In the genomic region with DNA sequence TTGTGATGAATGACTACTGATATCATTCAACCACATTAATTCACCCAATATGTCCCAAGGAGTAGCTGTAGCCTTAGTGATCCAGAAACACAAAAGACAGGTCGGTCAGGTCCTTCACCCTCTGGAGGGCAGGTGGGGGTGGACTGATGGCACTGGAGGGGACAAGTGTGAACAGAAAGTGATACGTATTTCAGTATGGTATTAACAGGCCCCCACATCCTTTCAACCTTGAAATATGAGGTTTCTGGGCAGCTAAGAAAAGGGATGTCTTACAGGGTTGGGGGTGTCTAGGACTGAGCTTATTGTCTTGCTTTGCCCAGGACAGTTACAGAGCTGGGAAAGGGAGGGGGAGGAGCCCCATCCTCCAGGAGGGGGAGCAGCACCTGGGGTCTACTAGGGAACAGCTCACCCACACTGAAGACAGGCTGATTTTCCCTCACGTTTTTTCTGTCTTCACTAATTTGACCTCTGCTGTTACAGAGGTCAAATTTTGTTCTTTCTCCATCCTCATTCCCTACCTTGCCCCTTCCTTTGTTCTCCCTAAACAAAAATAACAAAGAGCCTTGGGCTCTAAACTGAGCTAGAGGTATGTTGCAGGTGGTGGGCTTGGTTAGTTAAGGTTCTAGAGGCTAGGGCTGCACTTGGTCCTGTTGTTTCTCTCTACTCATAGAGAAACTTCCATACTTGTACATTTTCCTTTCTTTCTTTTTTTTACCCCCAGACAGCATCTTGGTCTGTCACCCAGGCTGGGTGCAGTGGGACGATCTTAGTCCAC, we compare ENCODE assay signal across 15 cellular contexts. TPM values are rescaled to one million over a fixed set of nuclear protein-coding genes. Genes with fewer than 3 reads are reported as not detected.
DNase-seq lines count a peak whose midpoint lies in the region; ATAC-seq and TF ChIP-seq lines count a peak whose summit lies in the region.
"Had no signal": no experiment of that assay in that cellular context is flagged by ENCODE, and none has a peak within 500 bp of the region (broad histone marks: within the 10 kb centered on the region; RNA-seq: fewer than 3 reads in every experiment).

No MANE protein-coding gene starts in this region.

- no peak overlapping the region for H4K91ac ChIP-seq in IMR-90 (ENCODE audit: insufficient read depth, low read depth, low read length)

- H2AK9ac ChIP-seq in IMR-90 (replicated peaks; ENCODE audit: low read depth, low read length, poor library complexity), result no peak overlapping the region

- no peak for TF ChIP-seq RAD21 in IMR-90 (IDR thresholded peaks at IDR 0.05; ENCODE audit: low read length)

- H4K8ac ChIP-seq in IMR-90 (ENCODE audit: low read depth in 2 of 2, low read length in 2 of 2), result no peak overlapping the region

- DNase-seq in activated naive CD8-positive, alpha-beta T cell treated with anti-CD3 and anti-CD28 coated beads, Interleukin-2, amount 10 ng/mL, durations not matched to agents 7 days and 5 days, result no peak
- no peak for DNase-seq in activated naive CD8-positive, alpha-beta T cell treated with anti-CD3 and anti-CD28 coated beads for 36 hours
- no peak for DNase-seq in IMR-90
- DNase-seq in stimulated activated naive CD8-positive, alpha-beta T cell treated with anti-CD3 and anti-CD28 coated beads, Interleukin-15, Interleukin-2, amounts not matched to agents 100 U/mL and 50 U/mL, for 24 hours, result no peak
- DNase-seq in naive thymus-derived CD8-positive, alpha-beta T cell, result no peak
- no peak for DNase-seq in smooth muscle cell (lab: John Stamatoyannopoulos, UW; ENCODE audit: unreplicated experiment)
- no peak for DNase-seq in activated naive CD4-positive, alpha-beta T cell treated with anti-CD3 and anti-CD28 coated beads, Interleukin-2, amount 50 U/mL, for 16 hours
- DNase-seq: activated T-cell treated with anti-CD3 and anti-CD28 coated beads, Interleukin-2, amount 50 U/mL, for 4 hours; brain microvascular endothelial cell; natural killer cell; NCI-H526 treated with DMSO at 0.1 percent for 48 hours had no signal

- intact Hi-C loops in IMR-90 (cut with micrococcal nuclease), result no loop called here

- no peak overlapping the region for H3K27ac ChIP-seq in IMR-90 (ENCODE audit: insufficient read depth, low read length)
- no peak overlapping the region for H3K27ac ChIP-seq in smooth muscle cell (ENCODE audit: low read depth)
- H3K27ac ChIP-seq: brain microvascular endothelial cell, skin epidermis, VCaP had no signal

- no peaks in the 10 kb centered on the region for H3K9me3 Mint-ChIP-seq in activated naive CD8-positive, alpha-beta T cell treated with anti-CD3 and anti-CD28 coated beads, Interleukin-2, amount 10 ng/mL, durations not matched to agents 7 days and 5 days
- no peaks in the 10 kb centered on the region for H3K9me3 Mint-ChIP-seq in activated naive CD8-positive, alpha-beta T cell treated with anti-CD3 and anti-CD28 coated beads for 36 hours
- no peaks in the 10 kb centered on the region for H3K9me3 Mint-ChIP-seq in naive thymus-derived CD8-positive, alpha-beta T cell
- H3K9me3 Mint-ChIP-seq: activated T-cell treated with anti-CD3 and anti-CD28 coated beads, Interleukin-2, amount 50 U/mL, for 4 hours; natural killer cell had no signal

- no peaks in the 10 kb centered on the region for H3K27me3 ChIP-seq in IMR-90 (ENCODE audit: control insufficient read depth, insufficient read depth, low read length)
- H3K27me3 ChIP-seq in smooth muscle cell (ENCODE audit: low read depth), result no peaks in the 10 kb centered on the region
- H3K27me3 ChIP-seq: brain microvascular endothelial cell had no signal

- H2AK5ac ChIP-seq in IMR-90 (ENCODE audit: low read depth, low read length), result no peak overlapping the region

- no peak overlapping the region for H2AFZ ChIP-seq in IMR-90 (replicated peaks; ENCODE audit: low read length, poor library complexity)
- no peak overlapping the region for H2AFZ ChIP-seq in smooth muscle cell (ENCODE audit: low read depth)

- no peak overlapping the region for H3K18ac ChIP-seq in IMR-90 (ENCODE audit: low read depth, low read length)

- no peak overlapping the region for H2BK20ac ChIP-seq in IMR-90 (ENCODE audit: low read depth, low read length)

- in situ Hi-C loops in IMR-90 (cut with MboI; ENCODE audit: low sequenced_read_pairs), result no loop called here

- H3K9ac ChIP-seq in IMR-90 (ENCODE audit: low read depth, low read length) (no peak overlapping the region), smooth muscle cell (ENCODE audit: low read depth) (no peak overlapping the region)

- TF ChIP-seq CTCF in IMR-90 (conservative IDR thresholded peaks at IDR 0.05; ENCODE audit: low read depth, low read length) (no peak), smooth muscle cell (IDR thresholded peaks at IDR 0.05; ENCODE audit: borderline replicate concordance, insufficient read depth, poor library complexity, severe bottlenecking) (no peak)

- no peak overlapping the region for H3K27ac Mint-ChIP-seq in activated naive CD8-positive, alpha-beta T cell treated with anti-CD3 and anti-CD28 coated beads, Interleukin-2, amount 10 ng/mL, durations not matched to agents 7 days and 5 days
- H3K27ac Mint-ChIP-seq in activated naive CD8-positive, alpha-beta T cell treated with anti-CD3 and anti-CD28 coated beads for 36 hours, result no peak overlapping the region
- H3K27ac Mint-ChIP-seq in naive thymus-derived CD8-positive, alpha-beta T cell, result peak overlapping the region in 1 of 10 donors; percentile 71

- no peak overlapping the region for H4K5ac ChIP-seq in IMR-90 (ENCODE audit: low read depth, low read length)

- no peaks in the 10 kb centered on the region for H3K79me2 ChIP-seq in smooth muscle cell (ENCODE audit: low read depth)

- peak overlapping the region; percentile 60 for H3K4ac ChIP-seq in IMR-90 (ENCODE audit: low read depth, low read length)

- H2BK120ac ChIP-seq in IMR-90 (ENCODE audit: low read depth, low read length), result no peak overlapping the region

- no peak overlapping the region; the same call in 1 of the 2 replicates for H3K23ac ChIP-seq in IMR-90 (ENCODE audit: low read depth, low read length)

- peak; percentile 22 for ATAC-seq in activated naive CD8-positive, alpha-beta T cell treated with anti-CD3 and anti-CD28 coated beads, Interleukin-2, amount 10 ng/mL, durations not matched to agents 7 days and 5 days (ENCODE audit: low read depth)
- ATAC-seq in HG02610 (IDR thresholded peaks at IDR 0.05; ENCODE audit: unreplicated experiment) (peak; percentile 24), IMR-90 (ENCODE audit: low read depth) (no peak)
- peak; percentile 29 for ATAC-seq in stimulated activated naive CD8-positive, alpha-beta T cell treated with anti-CD3 and anti-CD28 coated beads, Interleukin-15, Interleukin-2, amounts not matched to agents 100 U/mL and 50 U/mL, for 24 hours
- no peak for ATAC-seq in naive thymus-derived CD8-positive, alpha-beta T cell
- ATAC-seq: A549; activated T-cell treated with anti-CD3 and anti-CD28 coated beads, Interleukin-2, amount 50 U/mL, for 4 hours; natural killer cell had no signal

- no peak overlapping the region for H3K4me2 ChIP-seq in IMR-90 (ENCODE audit: low read depth, low read length)
- H3K4me2 ChIP-seq in smooth muscle cell, result no peak overlapping the region
- H3K4me2 ChIP-seq: A549 had no signal

- WGBS in IMR-90 (ENCODE audit: extremely low coverage in 2 of 2, insufficient read length in 1 of 2), 2 experiments, result no CpG with 5 or more reads among the region's 4 CpGs
- 76% methylated on average over 4 of the region's 4 CpGs for WGBS in smooth muscle cell (ENCODE audit: low lambda C conversion rate)

- H4K20me1 ChIP-seq in IMR-90 (ENCODE audit: insufficient read depth, low read length) (no peaks in the 10 kb centered on the region), smooth muscle cell (ENCODE audit: low read depth) (no peaks in the 10 kb centered on the region)

- no TSS peak for BruUV-seq in IMR-90 (replicated peaks; lab: Mats Ljungman, UMichigan)

- no peak overlapping the region; the same call in 1 of the 2 replicates for H3K14ac ChIP-seq in IMR-90 (replicated peaks; ENCODE audit: low read depth, low read length)

- no peak overlapping the region for H3K4me3 Mint-ChIP-seq in activated naive CD8-positive, alpha-beta T cell treated with anti-CD3 and anti-CD28 coated beads, Interleukin-2, amount 10 ng/mL, durations not matched to agents 7 days and 5 days
- no peak overlapping the region for H3K4me3 Mint-ChIP-seq in activated naive CD8-positive, alpha-beta T cell treated with anti-CD3 and anti-CD28 coated beads for 36 hours
- H3K4me3 Mint-ChIP-seq in naive thymus-derived CD8-positive, alpha-beta T cell, result no peak overlapping the region
- H3K4me3 Mint-ChIP-seq: activated T-cell treated with anti-CD3 and anti-CD28 coated beads, Interleukin-2, amount 50 U/mL, for 4 hours; natural killer cell had no signal

- peaks cover 11% of the 10 kb centered on the region for H3F3A ChIP-seq in smooth muscle cell (ENCODE audit: low read depth)

- peaks cover 6% of the 10 kb centered on the region for H3K4me1 Mint-ChIP-seq in activated naive CD8-positive, alpha-beta T cell treated with anti-CD3 and anti-CD28 coated beads, Interleukin-2, amount 10 ng/mL, durations not matched to agents 7 days and 5 days
- peaks cover 23% of the 10 kb centered on the region for H3K4me1 Mint-ChIP-seq in activated naive CD8-positive, alpha-beta T cell treated with anti-CD3 and anti-CD28 coated beads for 36 hours
- peaks cover 0 to 3% (median 0%) of the 10 kb centered on the region in 4 donors for H3K4me1 Mint-ChIP-seq in naive thymus-derived CD8-positive, alpha-beta T cell
- H3K4me1 Mint-ChIP-seq: natural killer cell had no signal

- dilution Hi-C loops in IMR-90 (cut with HindIII; ENCODE audit: low sequenced_read_pairs, unreplicated experiment), result no loop called here

- no peak overlapping the region for H3K56ac ChIP-seq in IMR-90 (ENCODE audit: extremely low read depth, insufficient read depth, low read length)

- H3K4me1 ChIP-seq in IMR-90 (ENCODE audit: control insufficient read depth, insufficient read depth, low read length) (peaks cover 2% of the 10 kb centered on the region; the same call in 1 of the 2 replicates), smooth muscle cell (ENCODE audit: low read depth) (peaks cover 19% of the 10 kb centered on the region)

- H3K9me3 ChIP-seq in IMR-90 (ENCODE audit: control insufficient read depth, insufficient read depth, low read length) (no peaks in the 10 kb centered on the region), smooth muscle cell (replicated peaks; ENCODE audit: low read depth) (no peaks in the 10 kb centered on the region)
- H3K9me3 ChIP-seq: A549 had no signal

- H3K4me3 ChIP-seq in IMR-90 (ENCODE audit: insufficient read depth, low read depth, low read length) (no peak overlapping the region), smooth muscle cell (no peak overlapping the region)
- H3K4me3 ChIP-seq: A549, skin epidermis had no signal

- H2BK15ac ChIP-seq in IMR-90 (ENCODE audit: low read depth, low read length), result no peak overlapping the region

- no peak for TF ChIP-seq POLR2A in IMR-90 (IDR thresholded peaks at IDR 0.05; ENCODE audit: low read depth, low read length)

- H3K27me3 Mint-ChIP-seq in activated naive CD8-positive, alpha-beta T cell treated with anti-CD3 and anti-CD28 coated beads, Interleukin-2, amount 10 ng/mL, durations not matched to agents 7 days and 5 days, result peaks cover 2% of the 10 kb centered on the region
- no peaks in the 10 kb centered on the region for H3K27me3 Mint-ChIP-seq in activated naive CD8-positive, alpha-beta T cell treated with anti-CD3 and anti-CD28 coated beads for 36 hours
- H3K27me3 Mint-ChIP-seq in naive thymus-derived CD8-positive, alpha-beta T cell, result no peaks in the 10 kb centered on the region

- H3K36me3 Mint-ChIP-seq in activated naive CD8-positive, alpha-beta T cell treated with anti-CD3 and anti-CD28 coated beads, Interleukin-2, amount 10 ng/mL, durations not matched to agents 7 days and 5 days, result no peaks in the 10 kb centered on the region
- no peaks in the 10 kb centered on the region for H3K36me3 Mint-ChIP-seq in activated naive CD8-positive, alpha-beta T cell treated with anti-CD3 and anti-CD28 coated beads for 36 hours
- H3K36me3 Mint-ChIP-seq in naive thymus-derived CD8-positive, alpha-beta T cell, result no peaks in the 10 kb centered on the region
- H3K36me3 Mint-ChIP-seq: natural killer cell had no signal

- no peaks in the 10 kb centered on the region for H3K9me1 ChIP-seq in IMR-90 (ENCODE audit: insufficient read depth, low read length)

- no peak overlapping the region for H2BK5ac ChIP-seq in IMR-90 (ENCODE audit: low read depth, low read length, poor library complexity, severe bottlenecking)

- H3K36me3 ChIP-seq in IMR-90 (ENCODE audit: control insufficient read depth, insufficient read depth, low read length) (no peaks in the 10 kb centered on the region), smooth muscle cell (ENCODE audit: low read depth) (no peaks in the 10 kb centered on the region)
- H3K36me3 ChIP-seq: brain microvascular endothelial cell had no signal

- no peaks in the 10 kb centered on the region for H3K79me1 ChIP-seq in IMR-90 (ENCODE audit: low read depth in 1 of 2, low read length in 2 of 2)

- POLR2A ChIA-PET in activated naive CD8-positive, alpha-beta T cell treated with anti-CD3 and anti-CD28 coated beads, Interleukin-2, amount 10 ng/mL, durations not matched to agents 7 days and 5 days (lab: Charles Lee), result interaction anchor here (1.5 kb wide), 1 partner anchor 37 kb away, joined by 4 read pairs; no protein-coding TSS in a partner anchor
- POLR2A ChIA-PET in IMR-90 (lab: Charles Lee; ENCODE audit: unreplicated experiment), result no interaction called here
- POLR2A ChIA-PET in naive thymus-derived CD8-positive, alpha-beta T cell (lab: Charles Lee), result no interaction called here

- CTCF ChIA-PET in IMR-90 (lab: Yijun Ruan, JAX), result interaction anchor here (0.6 to 1.5 kb wide), 3 partner anchors 10 to 129 kb away, joined by 3 to 4 read pairs (median 3); no protein-coding TSS in a partner anchor

RNA-seq across cellular contexts. Expression of gene EEF1A1, which starts 38.0 kb away (rescaled TPM):
- 1,000 to 10,000 TPM; 8,804 to 9,235 TPM for total RNA-seq in activated naive CD8-positive, alpha-beta T cell treated with anti-CD3 and anti-CD28 coated beads, Interleukin-2, amount 10 ng/mL, durations not matched to agents 7 days and 5 days
- over 10,000 TPM in 1 of 2 experiments, 1,000 to 10,000 TPM in 1; 9,928 to 10,412 TPM for total RNA-seq in activated naive CD8-positive, alpha-beta T cell treated with anti-CD3 and anti-CD28 coated beads for 36 hours
- total RNA-seq in IMR-90 (2012; rRNA removed) (28,223 and 30,152 TPM in 2 replicates), smooth muscle cell (8,046 and 9,106 TPM in 2 replicates)
- polyA plus RNA-seq in IMR-90 (2012; rRNA removed) (11,870 and 14,757 TPM in 2 replicates), smooth muscle cell (2,147 and 2,255 TPM in 2 replicates)
- 7,454 and 10,082 TPM in 2 replicates for polyA plus RNA-seq in IMR-90 (2012; cell fraction: cytosol; rRNA removed)
- polyA plus RNA-seq in IMR-90 (2012; cell fraction: nucleus; rRNA removed; ENCODE audit: low replicate concordance), result 1,642 and 5,672 TPM in 2 replicates
- total RNA-seq in naive thymus-derived CD8-positive, alpha-beta T cell, result over 10,000 TPM; 14,584 to 14,776 TPM
- polyA plus RNA-seq in naive thymus-derived CD8-positive, alpha-beta T cell, result over 10,000 TPM; 14,095 to 14,658 (median 14,646) TPM

Comparison
In these comparisons a context has a peak if more than half of its experiments do, and no peak if none do; other contexts are left out.
1. ATAC-seq: peak in activated naive CD8-positive, alpha-beta T cell treated with anti-CD3 and anti-CD28 coated beads, Interleukin-2, amount 10 ng/mL, durations not matched to agents 7 days and 5 days (single experiment), HG02610 (single experiment) and stimulated activated naive CD8-positive, alpha-beta T cell treated with anti-CD3 and anti-CD28 coated beads, Interleukin-15, Interleukin-2, amounts not matched to agents 100 U/mL and 50 U/mL, for 24 hours (single experiment); none in IMR-90 (single experiment) and naive thymus-derived CD8-positive, alpha-beta T cell (0 of 2).